8 cellular contexts compared by ENCODE assay signal in genomic region chr1:205631727-205632373, GRCh38. TPM values are rescaled to one million over a fixed set of nuclear protein-coding genes. Genes with fewer than 3 reads are reported as not detected.
DNase-seq lines count a peak whose midpoint lies in the region; ATAC-seq, FAIRE-seq and TF ChIP-seq lines count a peak whose summit lies in the region.

A gene with protein sequence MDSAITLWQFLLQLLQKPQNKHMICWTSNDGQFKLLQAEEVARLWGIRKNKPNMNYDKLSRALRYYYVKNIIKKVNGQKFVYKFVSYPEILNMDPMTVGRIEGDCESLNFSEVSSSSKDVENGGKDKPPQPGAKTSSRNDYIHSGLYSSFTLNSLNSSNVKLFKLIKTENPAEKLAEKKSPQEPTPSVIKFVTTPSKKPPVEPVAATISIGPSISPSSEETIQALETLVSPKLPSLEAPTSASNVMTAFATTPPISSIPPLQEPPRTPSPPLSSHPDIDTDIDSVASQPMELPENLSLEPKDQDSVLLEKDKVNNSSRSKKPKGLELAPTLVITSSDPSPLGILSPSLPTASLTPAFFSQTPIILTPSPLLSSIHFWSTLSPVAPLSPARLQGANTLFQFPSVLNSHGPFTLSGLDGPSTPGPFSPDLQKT (minus strand): TSS chr1:205632011. CDS start chr1:205623882, 8,129 bp downstream.

- H2AFZ ChIP-seq in OCI-LY1 (ENCODE audit: low read length) (peak within 1 kb of the TSS; percentile 22; the same call in 1 of the 2 replicates), endothelial cell of umbilical vein (ENCODE audit: low read depth, low read length) (peak within 1 kb of the TSS; percentile 86)

- peak within 1 kb of the TSS; percentile 84 for H3K4me3 ChIP-seq in OCI-LY1 (ENCODE audit: low read depth, low read length, poor library complexity, severe bottlenecking)
- peak within 1 kb of the TSS; percentile 88 to 97 (median 92) for H3K4me3 ChIP-seq in endothelial cell of umbilical vein (replicated peaks in 1 of 3; ENCODE audit: insufficient read depth in 1 of 3, low read depth in 1 of 3, low read length in 3 of 3)

- H3K36me3 ChIP-seq in OCI-LY1 (ENCODE audit: insufficient read depth, low read length), result peaks cover 12% of the 10 kb centered on the region; the same call in 1 of the 2 replicates
- H3K36me3 ChIP-seq in endothelial cell of umbilical vein (ENCODE audit: control insufficient read depth in 2 of 2, extremely low read depth in 1 of 2, insufficient read depth in 2 of 2, low read length in 2 of 2), result peaks cover 0 to 3% of the 10 kb centered on the region in 2 experiments

- CTCF ChIA-PET in endothelial cell of umbilical vein (lab: Charles Lee), result interaction anchor here (0.9 to 6.3 kb wide), 22 partner anchors 9 to 146 kb away, joined by 3 to 294 read pairs (median 4); no protein-coding TSS in a partner anchor

- intact Hi-C loops in endothelial cell of umbilical vein (cut with micrococcal nuclease), result loop anchor here (1.0 to 2.0 kb wide), 7 partner anchors 21 to 104 kb away; no protein-coding TSS in a partner anchor

- peak within 1 kb of the TSS; percentile 96 for H3K9ac ChIP-seq in OCI-LY1 (ENCODE audit: low read length)
- peak within 1 kb of the TSS; percentile 96 for H3K9ac ChIP-seq in endothelial cell of umbilical vein (replicated peaks; ENCODE audit: extremely low read depth, insufficient read depth, low read length)

- no peaks in the 10 kb centered on the region for H3K27me3 ChIP-seq in OCI-LY1 (ENCODE audit: insufficient read depth, low read length)
- H3K27me3 ChIP-seq in endothelial cell of umbilical vein (ENCODE audit: control insufficient read depth in 2 of 2, insufficient read depth in 2 of 2, low read length in 2 of 2), result no peaks in the 10 kb centered on the region

- peak; percentile 66 for TF ChIP-seq CTCF in D721Med (IDR thresholded peaks at IDR 0.05; ENCODE audit: insufficient read depth, missing control alignments)
- TF ChIP-seq CTCF in OCI-LY1 (IDR thresholded peaks at IDR 0.05; ENCODE audit: low read length), result peak; percentile 72
- peak; percentile 72 to 90 for TF ChIP-seq CTCF in endothelial cell of umbilical vein (IDR thresholded peaks at IDR 0.05; ENCODE audit: extremely low read depth in 1 of 2, insufficient read depth in 1 of 2, low read depth in 1 of 2, low read length in 2 of 2)

- BruUV-seq in endothelial cell of umbilical vein (replicated peaks; lab: Mats Ljungman, UMichigan), result no TSS peak

- FAIRE-seq in D721Med (lab: Jason Lieb, UNC) (no peak), endothelial cell of umbilical vein (lab: Jason Lieb, UNC) (peak; percentile 84)

- H3K79me2 ChIP-seq in OCI-LY1 (ENCODE audit: insufficient read depth, low read length) (peaks cover 39% of the 10 kb centered on the region), endothelial cell of umbilical vein (ENCODE audit: control insufficient read depth, insufficient read depth, low read length) (peaks cover 41% of the 10 kb centered on the region)

- H3K4me1 ChIP-seq in OCI-LY1 (ENCODE audit: insufficient read depth, low read length, severe bottlenecking) (peaks cover 43% of the 10 kb centered on the region), endothelial cell of umbilical vein (ENCODE audit: control insufficient read depth, extremely low read depth, insufficient read depth, low read length) (peaks cover 29% of the 10 kb centered on the region)

- POLR2A ChIA-PET in endothelial cell of umbilical vein (lab: Charles Lee), result interaction anchor here (0.7 to 1.8 kb wide), 7 partner anchors 9 to 103 kb away, joined by 3 to 9 read pairs (median 6); no protein-coding TSS in a partner anchor

- H3F3A ChIP-seq in OCI-LY1 (ENCODE audit: insufficient read depth, low read length), result no peaks in the 10 kb centered on the region

- ATAC-seq in GM21447 (IDR thresholded peaks at IDR 0.05; ENCODE audit: unreplicated experiment), result peak; percentile 72

- H3K9me3 ChIP-seq in OCI-LY1 (ENCODE audit: low read length), result no peaks in the 10 kb centered on the region
- no peaks in the 10 kb centered on the region for H3K9me3 ChIP-seq in endothelial cell of umbilical vein (replicated peaks; ENCODE audit: control insufficient read depth, insufficient read depth, low read length)

- TF ChIP-seq POLR2A in endothelial cell of umbilical vein (IDR thresholded peaks at IDR 0.05; ENCODE audit: low read depth, low read length), result peak; percentile 88

- H4K20me1 ChIP-seq in OCI-LY1 (ENCODE audit: insufficient read depth, low read length), result no peaks in the 10 kb centered on the region
- H4K20me1 ChIP-seq in endothelial cell of umbilical vein (replicated peaks; ENCODE audit: control insufficient read depth, extremely low read depth, insufficient read depth, low read length), result no peaks in the 10 kb centered on the region

- H3K9me2 ChIP-seq in OCI-LY1 (ENCODE audit: low read depth, low read length), result no peaks in the 10 kb centered on the region

- dilution Hi-C loops in endothelial cell of umbilical vein (cut with MboI; ENCODE audit: extremely low pct_ligation_motif_present, low sequenced_read_pairs), result no loop called here

- no peaks in the 10 kb centered on the region for H3K9me1 ChIP-seq in endothelial cell of umbilical vein (replicated peaks; ENCODE audit: control insufficient read depth, extremely low read depth, insufficient read depth, low read length)

- peak within 1 kb of the TSS; percentile 90 for H3K4me2 ChIP-seq in OCI-LY1 (ENCODE audit: low read length)
- peak within 1 kb of the TSS; percentile 98 for H3K4me2 ChIP-seq in endothelial cell of umbilical vein (ENCODE audit: insufficient read depth, low read length)

- H3K27ac ChIP-seq in OCI-LY1 (ENCODE audit: low read depth, low read length, poor library complexity, severe bottlenecking), result peak within 1 kb of the TSS; percentile 91
- H3K27ac ChIP-seq in endothelial cell of umbilical vein (ENCODE audit: insufficient read depth, low read depth, low read length), result peak within 1 kb of the TSS; percentile 82

- DNase-seq in D721Med (ENCODE audit: insufficient read length, low spot score) (peak; percentile 95), HuH-7 (ENCODE audit: low spot score) (peak; percentile 93), endothelial cell of umbilical vein (ENCODE audit: low read depth, low spot score) (peak; percentile 98), middle frontal gyrus (ENCODE audit: extremely low spot score, low spot score) (peak; percentile 96)
- peak; percentile 100 for DNase-seq in activated CD8-positive, alpha-beta memory T cell treated with anti-CD3 and anti-CD28 coated beads, Interleukin-2, amount 50 U/mL, for 48 hours
- DNase-seq in stimulated activated CD8-positive, alpha-beta memory T cell treated with anti-CD3 and anti-CD28 coated beads, Interleukin-2, amount 100 ng/mL, for 48 hours (ENCODE audit: low read depth in 2 of 2), result peak; percentile 99

TF ChIP-seq in endothelial cell of umbilical vein, 7 proteins besides CTCF, POLR2A, EP300 and RAD21:
- no peak for TF ChIP-seq MYC (IDR thresholded peaks at IDR 0.05; ENCODE audit: low read depth, low read length)
- TF ChIP-seq EZH2 (IDR thresholded peaks at IDR 0.05; ENCODE audit: borderline replicate concordance, low read depth, low read length, severe bottlenecking), result no peak
- TF ChIP-seq, protein P1, sequence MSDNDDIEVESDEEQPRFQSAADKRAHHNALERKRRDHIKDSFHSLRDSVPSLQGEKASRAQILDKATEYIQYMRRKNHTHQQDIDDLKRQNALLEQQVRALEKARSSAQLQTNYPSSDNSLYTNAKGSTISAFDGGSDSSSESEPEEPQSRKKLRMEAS (IDR thresholded peaks at IDR 0.05; ENCODE audit: insufficient read depth, insufficient read length), result no peak
- TF ChIP-seq POLR2AphosphoS5 (IDR thresholded peaks at IDR 0.05; ENCODE audit: insufficient read depth, low read depth, low read length), result peak; percentile 95

RNA-seq across cellular contexts. Expression of the gene that starts here (rescaled TPM):
- total RNA-seq in endothelial cell of umbilical vein, result 78.7 and 107 TPM in 2 replicates
- 6.7 and 8.7 TPM in 2 replicates for polyA plus RNA-seq in endothelial cell of umbilical vein
- 8.8 and 9.2 TPM in 2 replicates for polyA plus RNA-seq in endothelial cell of umbilical vein (2011; cell fraction: cytosol; rRNA removed)
- 23.7 and 30.0 TPM in 2 replicates for polyA plus RNA-seq in endothelial cell of umbilical vein (2011; cell fraction: nucleus; rRNA removed)
- polyA plus RNA-seq in endothelial cell of umbilical vein (2012), result 13.4 and 21.5 TPM in 2 replicates
- 45.6 and 48.3 TPM in 2 replicates for polyA minus RNA-seq in endothelial cell of umbilical vein
- 21.8 TPM for polyA minus RNA-seq in endothelial cell of umbilical vein (2011; cell fraction: cytosol; rRNA and poly(A)+ RNA removed)
- polyA minus RNA-seq in endothelial cell of umbilical vein (2011; cell fraction: nucleus; rRNA and poly(A)+ RNA removed), result 35.3 and 46.1 TPM in 2 replicates

Comparison
In these comparisons a context has a peak if more than half of its experiments do, and no peak if none do; other contexts are left out.
1. Peak in every context shown above with its lines: DNase-seq, ATAC-seq, H3K4me3 ChIP-seq and H3K27ac ChIP-seq.